Comparison of ENCODE assay signal across 26 cellular contexts in genomic region chr3:110550511-110550910, GRCh38.
"Had no signal": no experiment of that assay in that cellular context is flagged by ENCODE, and none has a peak within 500 bp of the region (broad histone marks: within the 10 kb centered on the region; RNA-seq: fewer than 3 reads in every experiment).

No MANE protein-coding gene starts in this region.

- H2AFZ ChIP-seq: parathyroid adenoma had no signal

- H3K4me3 ChIP-seq: esophagus muscularis mucosa, heart right ventricle, lower lobe of right lung, mucosa of descending colon, right lobe of liver, suprapubic skin, transverse colon, vagina had no signal

- DNase-seq: effector CD8-positive, alpha-beta T cell; endodermal cell; foreskin melanocyte; glutamatergic neuron; heart right ventricle; hypothalamus; immature natural killer cell; islet precursor cell; kidney glomerular epithelial cell; left colon; left ventricle myocardium superior; lower lobe of right lung; mucosa of descending colon; naive B cell; right lobe of liver; small intestine; stimulated activated CD4-positive, alpha-beta T cell treated with anti-CD3 and anti-CD28 coated beads, Interleukin-15, amount 100 ng/mL, for 24 hours; stimulated activated CD4-positive, alpha-beta T cell treated with anti-CD3 and anti-CD28 coated beads, Interleukin-2, amount 100 ng/mL, for 48 hours; stimulated activated naive B cell treated with anti-CD40 and anti-IgM and Interleukin-4, amounts not matched to agents 10 μg/mL and 1 μg/mL and 100 μg/mL, for 72 hours; stimulated activated naive CD8-positive, alpha-beta T cell treated with anti-CD3 and anti-CD28 coated beads, Interleukin-15, amount 100 ng/mL, for 72 hours; transverse colon had no signal

- H3K9me3 ChIP-seq: esophagus muscularis mucosa, heart right ventricle, lower lobe of right lung, mucosa of descending colon, right lobe of liver, suprapubic skin, transverse colon, vagina had no signal

- H3K27ac ChIP-seq: epithelial cell of prostate, esophagus muscularis mucosa, heart right ventricle, lower lobe of right lung, parathyroid adenoma, right lobe of liver, suprapubic skin, transverse colon, vagina had no signal

- H3K27me3 ChIP-seq: esophagus muscularis mucosa, heart right ventricle, right lobe of liver, suprapubic skin, transverse colon, vagina had no signal

- H3K36me3 ChIP-seq: esophagus muscularis mucosa, heart right ventricle, lower lobe of right lung, right lobe of liver, suprapubic skin, transverse colon, vagina had no signal

- H3K4me1 ChIP-seq: esophagus muscularis mucosa, heart right ventricle, lower lobe of right lung, parathyroid adenoma, right lobe of liver, suprapubic skin, transverse colon, vagina had no signal

- H3K9ac ChIP-seq: parathyroid adenoma had no signal
